14 cellular contexts compared by ENCODE assay signal in the genomic region with DNA sequence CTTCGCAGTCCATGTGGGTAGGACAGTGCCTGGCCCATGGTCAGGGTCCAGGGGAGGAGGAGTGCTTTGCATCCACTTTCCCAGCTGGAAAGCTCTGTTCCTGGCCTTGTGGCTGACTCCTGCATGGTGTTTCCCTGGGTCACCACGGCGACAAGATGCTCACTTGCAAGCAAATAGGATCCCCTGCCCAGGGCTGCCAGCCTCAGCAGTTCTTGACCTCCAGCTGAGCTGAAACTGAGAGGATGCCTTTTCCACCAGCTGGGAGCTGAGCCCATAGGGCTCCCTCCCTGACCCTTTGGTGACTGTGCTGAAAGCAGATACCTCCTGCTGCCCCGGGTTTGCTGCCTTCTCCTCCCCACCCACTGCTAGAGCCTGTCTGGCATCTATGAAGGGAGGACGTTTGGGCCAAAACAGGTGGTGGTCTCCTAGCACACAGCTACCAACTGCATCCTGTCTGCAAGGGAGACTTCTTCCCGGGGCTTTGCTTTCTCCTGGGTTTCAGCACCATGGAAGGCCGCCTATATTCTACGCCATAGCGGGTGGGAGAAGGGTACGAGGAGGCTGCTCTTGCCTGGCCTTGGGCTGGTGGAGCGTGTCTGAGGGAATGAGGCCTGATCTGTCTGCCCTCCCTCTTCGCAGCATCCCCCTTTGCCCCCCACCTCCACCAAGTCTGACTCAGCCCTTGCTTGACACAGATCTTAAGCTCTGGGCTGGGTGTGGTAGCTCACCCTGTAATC. TPM values are rescaled to one million over a fixed set of nuclear protein-coding genes. Genes with fewer than 3 reads are reported as not detected.
DNase-seq lines count a peak whose midpoint lies in the region; ATAC-seq and TF ChIP-seq lines count a peak whose summit lies in the region.
"Had no signal": no experiment of that assay in that cellular context is flagged by ENCODE, and none has a peak within 500 bp of the region (broad histone marks: within the 10 kb centered on the region; RNA-seq: fewer than 3 reads in every experiment).

No MANE protein-coding gene starts in this region.

- H3K36me3 ChIP-seq in BE2C: no peaks in the 10 kb centered on the region
- H3K36me3 ChIP-seq in neural cell (ENCODE audit: insufficient read depth, low read length): no peaks in the 10 kb centered on the region
- H3K36me3 ChIP-seq: prostate gland had no signal

- H3K9me2 ChIP-seq in neural cell (ENCODE audit: insufficient read depth, low read length): no peaks in the 10 kb centered on the region

- H3K4me1 ChIP-seq in BE2C: no peaks in the 10 kb centered on the region
- H3K4me1 ChIP-seq: prostate gland had no signal

- no peak overlapping the region for H3K4me2 ChIP-seq in neural cell (ENCODE audit: low read length)
- H3K4me2 ChIP-seq: PC-9 had no signal

- no peak for TF ChIP-seq EP300 in neural cell (conservative IDR thresholded peaks at IDR 0.05; ENCODE audit: poor library complexity, severe bottlenecking)

- TF ChIP-seq CTCF in BE2C (IDR thresholded peaks at IDR 0.05; ENCODE audit: low read depth, low read length) (no peak), choroid plexus epithelial cell (conservative IDR thresholded peaks at IDR 0.05; ENCODE audit: low read depth, low read length) (no peak), neural cell (IDR thresholded peaks at IDR 0.05; ENCODE audit: poor library complexity, severe bottlenecking) (no peak)

- DNase-seq in BE2C: peak; percentile 29
- DNase-seq in M059J (ENCODE audit: low read depth): peak; percentile 90
- peak; percentile 65 for DNase-seq in choroid plexus epithelial cell (ENCODE audit: low read depth)
- DNase-seq in activated CD4-positive, alpha-beta T cell treated with anti-CD3 and anti-CD28 coated beads for 4 hours: no peak
- DNase-seq in activated T-cell treated with anti-CD3 and anti-CD28 coated beads, Interleukin-2, amount 50 U/mL, for 1 hour: no peak
- DNase-seq: activated CD4-positive, CD25-positive, alpha-beta regulatory T cell treated with anti-CD3 and anti-CD28 coated beads, Interleukin-2, amount 50 U/mL, for 72 hours; activated naive CD4-positive, alpha-beta T cell; islet precursor cell; NCI-H1436; PC-9 had no signal

- H3K27ac ChIP-seq in neural cell (ENCODE audit: low read length): peak overlapping the region; percentile 34
- H3K27ac ChIP-seq: PC-9, prostate gland had no signal

- no peak for ATAC-seq in GM19324 (IDR thresholded peaks at IDR 0.05; ENCODE audit: low FRiP score, unreplicated experiment)
- no peak for ATAC-seq in GM18519 (IDR thresholded peaks at IDR 0.05; ENCODE audit: low FRiP score, unreplicated experiment)

- no peak overlapping the region for H2AFZ ChIP-seq in neural cell (ENCODE audit: low read depth, low read length)
- H2AFZ ChIP-seq: PC-9 had no signal

- H3K9me3 ChIP-seq in BE2C (no peaks in the 10 kb centered on the region), neural cell (ENCODE audit: low read length) (no peaks in the 10 kb centered on the region)
- H3K9me3 ChIP-seq: prostate gland had no signal

- H3K27me3 ChIP-seq in BE2C: no peaks in the 10 kb centered on the region
- no peaks in the 10 kb centered on the region for H3K27me3 ChIP-seq in neural cell (ENCODE audit: insufficient read depth, low read depth, low read length)

- H3K9ac ChIP-seq in neural cell (ENCODE audit: low read length): no peak overlapping the region

- H3K79me2 ChIP-seq in neural cell (replicated peaks; ENCODE audit: insufficient read depth, low read length): no peaks in the 10 kb centered on the region

- H3K4me3 ChIP-seq in BE2C (ENCODE audit: low read depth, low read length) (no peak overlapping the region), choroid plexus epithelial cell (ENCODE audit: low read depth, low read length) (no peak overlapping the region), neural cell (ENCODE audit: low read length) (no peak overlapping the region)
- H3K4me3 ChIP-seq: PC-9, prostate gland had no signal

- no peaks in the 10 kb centered on the region for H4K20me1 ChIP-seq in neural cell (ENCODE audit: insufficient read depth)

- TF ChIP-seq RAD21 in neural cell (conservative IDR thresholded peaks at IDR 0.05): no peak

- no peaks in the 10 kb centered on the region for H3F3A ChIP-seq in neural cell (ENCODE audit: insufficient read depth, low read length, poor library complexity, severe bottlenecking)

TF ChIP-seq in neural cell, 6 proteins besides CTCF, POLR2A, EP300 and RAD21:
- TF ChIP-seq SMC3 (conservative IDR thresholded peaks at IDR 0.05; ENCODE audit: poor library complexity) (no peak), POLR2AphosphoS5 (IDR thresholded peaks at IDR 0.05) (peak; percentile 11), TAF1 (IDR thresholded peaks at IDR 0.05; ENCODE audit: low read depth) (no peak), EZH2 (IDR thresholded peaks at IDR 0.05; ENCODE audit: borderline replicate concordance, insufficient read depth, low read length, poor library complexity, severe bottlenecking) (no peak), MXI1 (conservative IDR thresholded peaks at IDR 0.05; ENCODE audit: poor library complexity, severe bottlenecking) (peak; percentile 28)
- TF ChIP-seq, protein P1, sequence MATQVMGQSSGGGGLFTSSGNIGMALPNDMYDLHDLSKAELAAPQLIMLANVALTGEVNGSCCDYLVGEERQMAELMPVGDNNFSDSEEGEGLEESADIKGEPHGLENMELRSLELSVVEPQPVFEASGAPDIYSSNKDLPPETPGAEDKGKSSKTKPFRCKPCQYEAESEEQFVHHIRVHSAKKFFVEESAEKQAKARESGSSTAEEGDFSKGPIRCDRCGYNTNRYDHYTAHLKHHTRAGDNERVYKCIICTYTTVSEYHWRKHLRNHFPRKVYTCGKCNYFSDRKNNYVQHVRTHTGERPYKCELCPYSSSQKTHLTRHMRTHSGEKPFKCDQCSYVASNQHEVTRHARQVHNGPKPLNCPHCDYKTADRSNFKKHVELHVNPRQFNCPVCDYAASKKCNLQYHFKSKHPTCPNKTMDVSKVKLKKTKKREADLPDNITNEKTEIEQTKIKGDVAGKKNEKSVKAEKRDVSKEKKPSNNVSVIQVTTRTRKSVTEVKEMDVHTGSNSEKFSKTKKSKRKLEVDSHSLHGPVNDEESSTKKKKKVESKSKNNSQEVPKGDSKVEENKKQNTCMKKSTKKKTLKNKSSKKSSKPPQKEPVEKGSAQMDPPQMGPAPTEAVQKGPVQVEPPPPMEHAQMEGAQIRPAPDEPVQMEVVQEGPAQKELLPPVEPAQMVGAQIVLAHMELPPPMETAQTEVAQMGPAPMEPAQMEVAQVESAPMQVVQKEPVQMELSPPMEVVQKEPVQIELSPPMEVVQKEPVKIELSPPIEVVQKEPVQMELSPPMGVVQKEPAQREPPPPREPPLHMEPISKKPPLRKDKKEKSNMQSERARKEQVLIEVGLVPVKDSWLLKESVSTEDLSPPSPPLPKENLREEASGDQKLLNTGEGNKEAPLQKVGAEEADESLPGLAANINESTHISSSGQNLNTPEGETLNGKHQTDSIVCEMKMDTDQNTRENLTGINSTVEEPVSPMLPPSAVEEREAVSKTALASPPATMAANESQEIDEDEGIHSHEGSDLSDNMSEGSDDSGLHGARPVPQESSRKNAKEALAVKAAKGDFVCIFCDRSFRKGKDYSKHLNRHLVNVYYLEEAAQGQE (IDR thresholded peaks at IDR 0.05; ENCODE audit: borderline replicate concordance): no peak

RNA-seq across cellular contexts. Expression of a gene that starts 34.4 kb away (rescaled TPM):
- polyA plus RNA-seq in BE2C (2012; ENCODE audit: insufficient read depth, insufficient read length, low read depth): 5.9 TPM
- 21.8 and 40.5 TPM in 2 replicates for total RNA-seq in M059J (2014; rRNA removed; shearing (Covaris generic))
- polyA plus RNA-seq in neural cell: 2.8 and 3.3 TPM in 2 replicates
- 1.5 and 2.2 TPM in 2 replicates for polyA minus RNA-seq in neural cell

RNA-seq across cellular contexts. Expression of a gene that starts 34.9 kb away (rescaled TPM):
- 102 TPM for polyA plus RNA-seq in BE2C (2012; ENCODE audit: insufficient read depth, insufficient read length, low read depth)
- 68.0 and 71.8 TPM in 2 replicates for total RNA-seq in M059J (2014; rRNA removed; shearing (Covaris generic))
- 49.8 and 54.1 TPM in 2 replicates for polyA plus RNA-seq in neural cell
- polyA minus RNA-seq in neural cell: 57.4 and 61.4 TPM in 2 replicates

RNA-seq across cellular contexts. Expression of a gene that starts 39.5 kb away (rescaled TPM):
- not detected for polyA plus RNA-seq in BE2C (2012; ENCODE audit: insufficient read depth, insufficient read length, low read depth)
- not detected in 2 replicates for total RNA-seq in M059J (2014; rRNA removed; shearing (Covaris generic))
- polyA plus RNA-seq in neural cell: not detected in 2 replicates
- polyA minus RNA-seq in neural cell: not detected in 2 replicates

RNA-seq across cellular contexts. Expression of a gene that starts 51.1 kb away (rescaled TPM):
- 0.54 TPM for polyA plus RNA-seq in BE2C (2012; ENCODE audit: insufficient read depth, insufficient read length, low read depth)
- 0.12 and 0.71 TPM in 2 replicates for total RNA-seq in M059J (2014; rRNA removed; shearing (Covaris generic))
- polyA plus RNA-seq in neural cell: not detected in 2 replicates
- not detected in 2 replicates for polyA minus RNA-seq in neural cell

RNA-seq across cellular contexts. Expression of a gene that starts 56.4 kb away (rescaled TPM):
- polyA plus RNA-seq in BE2C (2012; ENCODE audit: insufficient read depth, insufficient read length, low read depth): not detected
- not detected in 2 replicates for total RNA-seq in M059J (2014; rRNA removed; shearing (Covaris generic))
- not detected in 2 replicates for polyA plus RNA-seq in neural cell
- not detected in 2 replicates for polyA minus RNA-seq in neural cell

Comparison
In these comparisons a context has a peak if more than half of its experiments do, and no peak if none do; other contexts are left out.
1. DNase-seq: peak in BE2C (single experiment), M059J (single experiment) and choroid plexus epithelial cell (single experiment); none in activated CD4-positive, alpha-beta T cell treated with anti-CD3 and anti-CD28 coated beads for 4 hours (0 of 2) and activated T-cell treated with anti-CD3 and anti-CD28 coated beads, Interleukin-2, amount 50 U/mL, for 1 hour (single experiment).